8 cellular contexts compared by ENCODE assay signal in the genomic region with DNA sequence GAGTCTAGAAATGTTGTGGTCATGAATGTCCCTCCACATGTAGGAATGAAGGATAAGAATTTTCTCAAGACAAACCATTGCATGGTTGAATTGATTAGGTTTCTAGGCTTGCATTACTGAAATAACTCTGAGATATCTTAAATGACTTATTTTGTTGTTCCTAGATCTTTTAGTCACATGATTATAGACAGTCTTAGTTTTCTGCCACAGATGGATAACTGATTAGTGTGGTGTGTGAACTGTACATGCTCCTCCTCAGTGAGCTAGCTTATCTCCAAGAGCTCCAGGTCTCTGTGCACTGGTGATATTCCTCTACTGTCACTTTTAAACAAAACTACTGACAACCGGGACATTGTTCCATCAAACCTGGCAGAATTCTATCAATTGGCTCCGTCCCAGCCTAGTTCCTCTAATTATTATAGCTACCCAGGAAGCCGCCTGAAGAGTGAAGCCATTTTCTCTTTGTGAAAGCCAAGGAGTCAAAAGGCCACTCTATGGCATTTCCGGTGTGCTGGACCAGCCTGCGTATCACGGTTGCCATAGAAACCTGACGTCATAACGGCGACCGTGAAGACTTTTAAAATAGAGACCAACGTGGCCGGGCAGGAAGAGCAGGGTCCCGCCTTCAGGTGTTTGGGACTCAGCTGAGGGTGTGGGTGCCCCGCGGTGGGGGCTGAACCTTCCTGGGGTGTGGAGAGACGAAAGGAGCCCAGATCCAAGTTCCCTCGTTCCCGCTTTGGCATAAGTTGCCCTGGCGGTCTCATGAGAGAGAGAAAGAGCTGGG. TPM values are rescaled to one million over a fixed set of nuclear protein-coding genes. Genes with fewer than 3 reads are reported as not detected.
A peak's percentile ranks its signal among the peaks of the same experiment; 100 is the strongest.
DNase-seq lines count a peak whose midpoint lies in the region; ATAC-seq and TF ChIP-seq lines count a peak whose summit lies in the region.

No MANE protein-coding gene starts in this region.

- peak overlapping the region; percentile 64 to 86 for H3K27ac Mint-ChIP-seq in natural killer cell treated with Interleukin-12 subunit alpha and Interleukin-12 subunit beta and Interleukin-15 and Interleukin-18, amount 100 ng/mL, for 72 hours

- H3K36me3 ChIP-seq in suprapubic skin: no peaks in the 10 kb centered on the region

- TF ChIP-seq POLR2A in suprapubic skin (IDR thresholded peaks at IDR 0.05): no peak

- H3K36me3 Mint-ChIP-seq in natural killer cell treated with Interleukin-12 subunit alpha and Interleukin-12 subunit beta and Interleukin-15 and Interleukin-18, amount 100 ng/mL, for 72 hours: no peaks in the 10 kb centered on the region

- no peaks in the 10 kb centered on the region for H3K4me1 ChIP-seq in suprapubic skin

- peaks cover 5 to 6% of the 10 kb centered on the region in 2 donors for H3K4me1 Mint-ChIP-seq in natural killer cell treated with Interleukin-12 subunit alpha and Interleukin-12 subunit beta and Interleukin-15 and Interleukin-18, amount 100 ng/mL, for 72 hours (ENCODE audit: low read depth in 2 of 2)

- DNase-seq in AG09309 (ENCODE audit: low read depth): peak; percentile 49
- DNase-seq in NCI-H226: peak; percentile 67
- DNase-seq in activated T-cell treated with anti-CD3 and anti-CD28 coated beads for 24 hours (ENCODE audit: low read depth): peak; percentile 25
- DNase-seq in fibroblast of pulmonary artery (ENCODE audit: low read depth): peak; percentile 95
- DNase-seq in natural killer cell treated with Interleukin-12 subunit alpha and Interleukin-12 subunit beta and Interleukin-15 and Interleukin-18, amount 100 ng/mL, for 72 hours (ENCODE audit: low spot score): no peak
- peak in 1 of 2 donors; percentile 78 for DNase-seq in suprapubic skin (ENCODE audit: low spot score in 2 of 2)

- no peak overlapping the region for H3K27ac ChIP-seq in suprapubic skin

- no peak for TF ChIP-seq EP300 in suprapubic skin (IDR thresholded peaks at IDR 0.05)

- no peaks in the 10 kb centered on the region for H3K27me3 ChIP-seq in suprapubic skin

- H3K4me3 ChIP-seq in AG09309 (ENCODE audit: control insufficient read depth, low read depth, low read length): peak overlapping the region; percentile 54
- peak overlapping the region; percentile 60 for H3K4me3 ChIP-seq in fibroblast of pulmonary artery (replicated peaks; ENCODE audit: low read depth, low read length)
- peak overlapping the region; percentile 48 for H3K4me3 ChIP-seq in suprapubic skin

- ATAC-seq in GM18873 (IDR thresholded peaks at IDR 0.05; ENCODE audit: low FRiP score, unreplicated experiment) (peak; percentile 92), HG03064 (IDR thresholded peaks at IDR 0.05; ENCODE audit: low read depth, unreplicated experiment) (peak; percentile 88)
- ATAC-seq in natural killer cell treated with Interleukin-12 subunit alpha and Interleukin-12 subunit beta and Interleukin-15 and Interleukin-18, amount 100 ng/mL, for 72 hours: peak; percentile 67 to 80

- H3K9me3 ChIP-seq in suprapubic skin: no peaks in the 10 kb centered on the region

- H3K9me3 Mint-ChIP-seq in natural killer cell treated with Interleukin-12 subunit alpha and Interleukin-12 subunit beta and Interleukin-15 and Interleukin-18, amount 100 ng/mL, for 72 hours: no peaks in the 10 kb centered on the region

- TF ChIP-seq CTCF in AG09309 (IDR thresholded peaks at IDR 0.05; ENCODE audit: control insufficient read depth, insufficient read depth, low read depth, low read length, missing control alignments): no peak
- TF ChIP-seq CTCF in fibroblast of pulmonary artery (IDR thresholded peaks at IDR 0.05; ENCODE audit: low read length, missing control alignments): no peak
- no peak for TF ChIP-seq CTCF in suprapubic skin (IDR thresholded peaks at IDR 0.05)

- peaks cover 5 to 21% of the 10 kb centered on the region in 2 donors for H3K27me3 Mint-ChIP-seq in natural killer cell treated with Interleukin-12 subunit alpha and Interleukin-12 subunit beta and Interleukin-15 and Interleukin-18, amount 100 ng/mL, for 72 hours

- 20% methylated on average over 13 of the region's 19 CpGs for WGBS in suprapubic skin

- H3K4me3 Mint-ChIP-seq in natural killer cell treated with Interleukin-12 subunit alpha and Interleukin-12 subunit beta and Interleukin-15 and Interleukin-18, amount 100 ng/mL, for 72 hours: peak overlapping the region; percentile 85

RNA-seq across cellular contexts. Expression of a gene that starts 28.1 kb away (rescaled TPM):
- under 1 TPM in 1 of 2 donors, not detected in 1; 0.52 TPM for total RNA-seq in natural killer cell treated with Interleukin-12 subunit alpha and Interleukin-12 subunit beta and Interleukin-15 and Interleukin-18, amount 100 ng/mL, for 72 hours
- 10 to 100 TPM; 43.8 to 71.7 (median 51.3) TPM for total RNA-seq in suprapubic skin

RNA-seq across cellular contexts. Expression of a gene that starts 48.1 kb away (rescaled TPM):
- total RNA-seq in natural killer cell treated with Interleukin-12 subunit alpha and Interleukin-12 subunit beta and Interleukin-15 and Interleukin-18, amount 100 ng/mL, for 72 hours: under 1 TPM in 1 of 2 donors, not detected in 1; 0.90 TPM
- 10 to 100 TPM; 17.4 to 28.0 (median 25.0) TPM for total RNA-seq in suprapubic skin

Comparison
In these comparisons a context has a peak if more than half of its experiments do, and no peak if none do; other contexts are left out.
1. RNA of a gene that starts 28.1 kb away (total RNA-seq): 43.8 to 71.7 TPM in suprapubic skin; 0.52 TPM in natural killer cell treated with Interleukin-12 subunit alpha and Interleukin-12 subunit beta and Interleukin-15 and Interleukin-18, amount 100 ng/mL, for 72 hours; every median in the first group is over 10 times any median in the second.
2. RNA of a gene that starts 48.1 kb away (total RNA-seq): 17.4 to 28.0 TPM in suprapubic skin; 0.90 TPM in natural killer cell treated with Interleukin-12 subunit alpha and Interleukin-12 subunit beta and Interleukin-15 and Interleukin-18, amount 100 ng/mL, for 72 hours; every median in the first group is over 4 times any median in the second.
3. Peak in every context shown above with its lines, with median percentiles within 50 percentile points of each other: H3K4me3 ChIP-seq and ATAC-seq.